ENCODE assay signal across 21 cellular contexts in the genomic region with DNA sequence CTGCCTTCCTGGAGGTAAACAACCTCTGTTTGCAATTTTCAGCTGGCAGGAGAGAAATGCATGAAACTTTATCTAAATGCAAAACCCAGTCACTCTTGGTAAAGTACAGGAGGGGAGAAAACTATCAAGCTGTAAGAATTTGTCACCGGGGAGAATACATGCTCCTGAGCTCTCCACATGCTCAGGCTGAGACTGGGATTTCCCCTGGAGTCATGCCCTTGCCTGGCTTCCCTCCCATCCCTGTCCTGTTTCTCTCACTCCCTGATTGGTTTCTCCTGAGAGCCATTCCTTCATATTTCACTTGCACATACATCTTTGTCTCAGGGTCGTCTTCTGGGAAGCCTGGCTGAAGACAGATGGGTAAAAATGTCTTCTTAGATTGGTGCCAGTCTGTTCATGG. TPM values are rescaled to one million over a fixed set of nuclear protein-coding genes. Genes with fewer than 3 reads are reported as not detected.
DNase-seq lines count a peak whose midpoint lies in the region; ATAC-seq and TF ChIP-seq lines count a peak whose summit lies in the region.
"Had no signal": no experiment of that assay in that cellular context is flagged by ENCODE, and none has a peak within 500 bp of the region (broad histone marks: within the 10 kb centered on the region; RNA-seq: fewer than 3 reads in every experiment).

No MANE protein-coding gene starts in this region.

- no peak overlapping the region for H3K4me2 ChIP-seq in smooth muscle cell
- H3K4me2 ChIP-seq: A549 had no signal

- no peaks in the 10 kb centered on the region for H3K9me3 ChIP-seq in right atrium auricular region
- no peaks in the 10 kb centered on the region for H3K9me3 ChIP-seq in left ventricle myocardium inferior (replicated peaks)
- H3K9me3 ChIP-seq in smooth muscle cell (replicated peaks; ENCODE audit: low read depth): no peaks in the 10 kb centered on the region
- H3K9me3 ChIP-seq: A549, gastrocnemius medialis, spleen, upper lobe of right lung had no signal

- DNase-seq in Right ventricle myocardium superior (no peak), right atrium auricular region (ENCODE audit: low spot score) (no peak), brain microvascular endothelial cell (peak; percentile 39), left ventricle myocardium inferior (peak; percentile 19), smooth muscle cell (lab: John Stamatoyannopoulos, UW; ENCODE audit: unreplicated experiment) (no peak), NCI-H1048 (lab: John Stamatoyannopoulos, UW) (no peak), substantia nigra (lab: John Stamatoyannopoulos, UW) (no peak)
- DNase-seq in activated CD4-positive, alpha-beta T cell treated with anti-CD3 and anti-CD28 coated beads, Interleukin-2, amount 10 ng/mL, durations not matched to agents 7 days and 5 days: no peak
- DNase-seq: aorta, gastrocnemius medialis, GF-D8, HCEC 1CT, immature natural killer cell, NCI-H2081, NCI-H774, spleen, T-cell, upper lobe of right lung had no signal

- H4K20me1 ChIP-seq in smooth muscle cell (ENCODE audit: low read depth): no peaks in the 10 kb centered on the region

- H3K27ac ChIP-seq in right atrium auricular region (no peak overlapping the region), brain microvascular endothelial cell (no peak overlapping the region), left ventricle myocardium inferior (replicated peaks) (peak overlapping the region; percentile 27), smooth muscle cell (ENCODE audit: low read depth) (peak overlapping the region; percentile 79), substantia nigra (ENCODE audit: low read depth, low read length, poor library complexity, severe bottlenecking) (no peak overlapping the region)
- H3K27ac ChIP-seq: A549, gastrocnemius medialis, RWPE1, spleen, upper lobe of right lung had no signal

- H3K79me2 ChIP-seq in smooth muscle cell (ENCODE audit: low read depth): no peaks in the 10 kb centered on the region

- H3K4me1 Mint-ChIP-seq in activated CD4-positive, alpha-beta T cell treated with anti-CD3 and anti-CD28 coated beads, Interleukin-2, amount 10 ng/mL, durations not matched to agents 7 days and 5 days: no peaks in the 10 kb centered on the region
- H3K4me1 Mint-ChIP-seq: immature natural killer cell; stimulated activated memory B cell treated with anti-CD40 and anti-IgM and Interleukin-4, amounts not matched to agents 10 μg/mL and 1 μg/mL and 100 μg/mL, for 72 hours; T-cell had no signal

- H3K27me3 Mint-ChIP-seq in activated CD4-positive, alpha-beta T cell treated with anti-CD3 and anti-CD28 coated beads, Interleukin-2, amount 10 ng/mL, durations not matched to agents 7 days and 5 days: peaks cover 16% of the 10 kb centered on the region
- H3K27me3 Mint-ChIP-seq: stimulated activated memory B cell treated with anti-CD40 and anti-IgM and Interleukin-4, amounts not matched to agents 10 μg/mL and 1 μg/mL and 100 μg/mL, for 72 hours had no signal

- H3K27me3 ChIP-seq in right atrium auricular region (no peaks in the 10 kb centered on the region), brain microvascular endothelial cell (replicated peaks) (no peaks in the 10 kb centered on the region), left ventricle myocardium inferior (ENCODE audit: low read depth) (peaks cover 2% of the 10 kb centered on the region), smooth muscle cell (ENCODE audit: low read depth) (no peaks in the 10 kb centered on the region)
- H3K27me3 ChIP-seq: gastrocnemius medialis, upper lobe of right lung had no signal

- in situ Hi-C loops in brain microvascular endothelial cell (cut with HindIII; ENCODE audit: low pct_ligation_motif_present, low sequenced_read_pairs): no loop called here

- H2AFZ ChIP-seq in smooth muscle cell (ENCODE audit: low read depth): peak overlapping the region; percentile 22

- no peaks in the 10 kb centered on the region for H3K36me3 Mint-ChIP-seq in activated CD4-positive, alpha-beta T cell treated with anti-CD3 and anti-CD28 coated beads, Interleukin-2, amount 10 ng/mL, durations not matched to agents 7 days and 5 days (ENCODE audit: low read depth)
- H3K36me3 Mint-ChIP-seq: immature natural killer cell; stimulated activated memory B cell treated with anti-CD40 and anti-IgM and Interleukin-4, amounts not matched to agents 10 μg/mL and 1 μg/mL and 100 μg/mL, for 72 hours; T-cell had no signal

- H3F3A ChIP-seq in smooth muscle cell (ENCODE audit: low read depth): no peaks in the 10 kb centered on the region

- ATAC-seq in Right ventricle myocardium superior (ENCODE audit: poor library complexity): peak; percentile 68
- ATAC-seq: stimulated activated memory B cell treated with anti-CD40 and anti-IgM and Interleukin-4, amounts not matched to agents 10 μg/mL and 1 μg/mL and 100 μg/mL, for 72 hours; T-cell; upper lobe of right lung had no signal

- intact Hi-C loops in Right ventricle myocardium superior (cut with DNase I) (no loop called here), left ventricle myocardium inferior (cut with micrococcal nuclease) (no loop called here)

- H3K36me3 ChIP-seq in right atrium auricular region (no peaks in the 10 kb centered on the region), brain microvascular endothelial cell (replicated peaks) (no peaks in the 10 kb centered on the region), left ventricle myocardium inferior (no peaks in the 10 kb centered on the region), smooth muscle cell (ENCODE audit: low read depth) (no peaks in the 10 kb centered on the region)
- H3K36me3 ChIP-seq: gastrocnemius medialis, spleen, upper lobe of right lung had no signal

- no peak overlapping the region for H3K27ac Mint-ChIP-seq in activated CD4-positive, alpha-beta T cell treated with anti-CD3 and anti-CD28 coated beads, Interleukin-2, amount 10 ng/mL, durations not matched to agents 7 days and 5 days
- H3K27ac Mint-ChIP-seq: immature natural killer cell; stimulated activated memory B cell treated with anti-CD40 and anti-IgM and Interleukin-4, amounts not matched to agents 10 μg/mL and 1 μg/mL and 100 μg/mL, for 72 hours; T-cell had no signal

- WGBS in smooth muscle cell (ENCODE audit: low lambda C conversion rate): 52% methylated on average over 2 of the region's 2 CpGs

- peak overlapping the region; percentile 11 for H3K9ac ChIP-seq in smooth muscle cell (ENCODE audit: low read depth)

- no peak for TF ChIP-seq CTCF in right atrium auricular region (IDR thresholded peaks at IDR 0.05)
- TF ChIP-seq CTCF in brain microvascular endothelial cell (IDR thresholded peaks at IDR 0.05; ENCODE audit: low read depth, low read length, missing control alignments): no peak
- no peak for TF ChIP-seq CTCF in left ventricle myocardium inferior (IDR thresholded peaks at IDR 0.05; ENCODE audit: borderline replicate concordance)
- no peak for TF ChIP-seq CTCF in smooth muscle cell (IDR thresholded peaks at IDR 0.05; ENCODE audit: borderline replicate concordance, insufficient read depth, poor library complexity, severe bottlenecking)

- H3K4me3 Mint-ChIP-seq in activated CD4-positive, alpha-beta T cell treated with anti-CD3 and anti-CD28 coated beads, Interleukin-2, amount 10 ng/mL, durations not matched to agents 7 days and 5 days: no peak overlapping the region
- H3K4me3 Mint-ChIP-seq: immature natural killer cell; stimulated activated memory B cell treated with anti-CD40 and anti-IgM and Interleukin-4, amounts not matched to agents 10 μg/mL and 1 μg/mL and 100 μg/mL, for 72 hours; T-cell had no signal

- POLR2A ChIA-PET in activated CD4-positive, alpha-beta T cell treated with anti-CD3 and anti-CD28 coated beads, Interleukin-2, amount 10 ng/mL, durations not matched to agents 7 days and 5 days (lab: Charles Lee): no interaction called here

- no peak overlapping the region for H3K4me3 ChIP-seq in right atrium auricular region
- H3K4me3 ChIP-seq in brain microvascular endothelial cell (ENCODE audit: low read depth, low read length): no peak overlapping the region
- H3K4me3 ChIP-seq in left ventricle myocardium inferior: no peak overlapping the region
- no peak overlapping the region for H3K4me3 ChIP-seq in smooth muscle cell
- H3K4me3 ChIP-seq: A549, gastrocnemius medialis, spleen, upper lobe of right lung had no signal

- no peaks in the 10 kb centered on the region for H3K9me3 Mint-ChIP-seq in activated CD4-positive, alpha-beta T cell treated with anti-CD3 and anti-CD28 coated beads, Interleukin-2, amount 10 ng/mL, durations not matched to agents 7 days and 5 days
- H3K9me3 Mint-ChIP-seq: immature natural killer cell; stimulated activated memory B cell treated with anti-CD40 and anti-IgM and Interleukin-4, amounts not matched to agents 10 μg/mL and 1 μg/mL and 100 μg/mL, for 72 hours; T-cell had no signal

- H3K4me1 ChIP-seq in right atrium auricular region (peaks cover 0 to 8% of the 10 kb centered on the region in 2 donors), left ventricle myocardium inferior (peaks cover 17% of the 10 kb centered on the region), smooth muscle cell (ENCODE audit: low read depth) (no peaks in the 10 kb centered on the region)
- H3K4me1 ChIP-seq: spleen had no signal

- CTCF ChIA-PET in activated CD4-positive, alpha-beta T cell treated with anti-CD3 and anti-CD28 coated beads, Interleukin-2, amount 10 ng/mL, durations not matched to agents 7 days and 5 days (lab: Charles Lee): interaction anchor here (0.6 to 1.0 kb wide), 3 partner anchors 10 to 444 kb away, joined by 3 read pairs; no protein-coding TSS in a partner anchor

RNA-seq across cellular contexts. Expression of gene SPATS2L, which starts 52.9 kb away (rescaled TPM):
- total RNA-seq in Right ventricle myocardium superior (71.1 TPM), right atrium auricular region (100 to 1,000 TPM; 103 to 126 TPM), left ventricle myocardium inferior (54.9 TPM), smooth muscle cell (314 and 356 TPM in 2 replicates)
- polyA plus RNA-seq in smooth muscle cell: 394 and 432 TPM in 2 replicates
- total RNA-seq in activated CD4-positive, alpha-beta T cell treated with anti-CD3 and anti-CD28 coated beads, Interleukin-2, amount 10 ng/mL, durations not matched to agents 7 days and 5 days: 10 to 100 TPM; 53.9 to 56.7 TPM

Comparison
In these comparisons a context has a peak if more than half of its experiments do, and no peak if none do; other contexts are left out.
1. DNase-seq: peak in brain microvascular endothelial cell (single experiment) and left ventricle myocardium inferior (single experiment); none in Right ventricle myocardium superior (single experiment), right atrium auricular region (single experiment), smooth muscle cell (single experiment), NCI-H1048 (single experiment), substantia nigra (0 of 49) and activated CD4-positive, alpha-beta T cell treated with anti-CD3 and anti-CD28 coated beads, Interleukin-2, amount 10 ng/mL, durations not matched to agents 7 days and 5 days (single experiment).
2. H3K27ac ChIP-seq: peak in left ventricle myocardium inferior (single experiment) and smooth muscle cell (single experiment); none in right atrium auricular region (0 of 2), brain microvascular endothelial cell (single experiment) and substantia nigra (single experiment).